ENCODE assay signal across 8 cellular contexts in the genomic region with DNA sequence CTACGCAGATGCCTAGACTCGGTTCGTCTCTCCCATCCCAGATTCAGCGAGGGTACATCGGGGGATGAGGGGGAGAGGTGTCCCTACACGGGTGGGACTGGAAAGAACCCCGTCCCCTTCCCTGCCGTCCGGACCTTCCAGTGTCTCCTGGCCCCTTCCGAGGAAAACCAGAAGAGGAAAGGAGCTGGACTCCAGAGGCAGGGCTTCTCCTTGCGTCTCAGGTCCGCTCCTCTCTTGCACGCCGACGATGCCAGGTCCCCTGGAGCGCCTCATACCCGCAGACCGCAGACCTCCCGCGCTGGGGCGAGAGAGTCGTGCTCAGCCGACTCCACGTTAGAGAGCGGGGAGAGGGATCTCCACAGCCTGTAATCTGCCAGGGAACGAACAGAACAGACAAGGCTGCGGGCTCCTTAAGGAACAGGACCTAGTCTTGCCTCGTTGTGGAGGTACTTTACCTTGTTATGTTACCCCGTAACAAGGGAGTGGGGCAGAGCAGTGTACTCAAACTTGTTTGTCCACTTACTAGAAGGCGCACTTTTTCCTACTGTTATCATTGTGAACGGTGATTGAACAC. TPM values are rescaled to one million over a fixed set of nuclear protein-coding genes. Genes with fewer than 3 reads are reported as not detected.
DNase-seq lines count a peak whose midpoint lies in the region; ATAC-seq and TF ChIP-seq lines count a peak whose summit lies in the region.

No MANE protein-coding gene starts in this region.

- no peaks in the 10 kb centered on the region for H3K9me3 Mint-ChIP-seq in activated CD8-positive, alpha-beta T cell treated with anti-CD3 and anti-CD28 coated beads, Interleukin-2, amount 10 ng/mL, durations not matched to agents 7 days and 5 days (ENCODE audit: insufficient read depth)
- H3K9me3 Mint-ChIP-seq in naive B cell: no peaks in the 10 kb centered on the region

- CTCF ChIA-PET in activated CD8-positive, alpha-beta T cell treated with anti-CD3 and anti-CD28 coated beads, Interleukin-2, amount 10 ng/mL, durations not matched to agents 7 days and 5 days (lab: Charles Lee): interaction anchor here (1.0 to 25.1 kb wide), 4 partner anchors 11 to 50 kb away, joined by 3 to 432 read pairs (median 10); no protein-coding TSS in a partner anchor

- H3K4me3 ChIP-seq in epithelial cell of proximal tubule (ENCODE audit: low read depth, low read length): peak overlapping the region; percentile 80

- H3K4me1 Mint-ChIP-seq in activated CD8-positive, alpha-beta T cell treated with anti-CD3 and anti-CD28 coated beads, Interleukin-2, amount 10 ng/mL, durations not matched to agents 7 days and 5 days (ENCODE audit: low read depth): peaks cover 26% of the 10 kb centered on the region
- H3K4me1 Mint-ChIP-seq in naive B cell: peaks cover 33 to 34% (median 33%) of the 10 kb centered on the region in 3 donors

- TF ChIP-seq CTCF in epithelial cell of proximal tubule (conservative IDR thresholded peaks at IDR 0.05; ENCODE audit: low read depth, low read length): no peak

- DNase-seq in SIG-M5 treated with dmso at 0.1 percent for 504 hours (lab: John Stamatoyannopoulos, UW; ENCODE audit: unreplicated experiment) (peak; percentile 79), SIG-M5 (lab: John Stamatoyannopoulos, UW) (no peak), NCI-H460 (ENCODE audit: extremely low read depth, low read depth) (peak; percentile 60), epithelial cell of proximal tubule (ENCODE audit: low read depth) (peak; percentile 16), naive B cell (peak; percentile 40), substantia nigra (lab: John Stamatoyannopoulos, UW) (peak in 8 of 49 donors; percentile 35 to 77 (median 56))
- DNase-seq in activated CD8-positive, alpha-beta T cell treated with anti-CD3 and anti-CD28 coated beads, Interleukin-2, amount 10 ng/mL, durations not matched to agents 7 days and 5 days: peak; percentile 72

- H3K27ac ChIP-seq in substantia nigra (ENCODE audit: low read depth, low read length, poor library complexity, severe bottlenecking): peak overlapping the region; percentile 59

- H3K27ac Mint-ChIP-seq in activated CD8-positive, alpha-beta T cell treated with anti-CD3 and anti-CD28 coated beads, Interleukin-2, amount 10 ng/mL, durations not matched to agents 7 days and 5 days: peak overlapping the region; percentile 77
- H3K27ac Mint-ChIP-seq in naive B cell: peak overlapping the region; percentile 42 to 90 (median 81)

- H3K36me3 Mint-ChIP-seq in activated CD8-positive, alpha-beta T cell treated with anti-CD3 and anti-CD28 coated beads, Interleukin-2, amount 10 ng/mL, durations not matched to agents 7 days and 5 days (ENCODE audit: low read depth): peaks cover 2% of the 10 kb centered on the region
- no peaks in the 10 kb centered on the region for H3K36me3 Mint-ChIP-seq in naive B cell

- H3K27me3 Mint-ChIP-seq in activated CD8-positive, alpha-beta T cell treated with anti-CD3 and anti-CD28 coated beads, Interleukin-2, amount 10 ng/mL, durations not matched to agents 7 days and 5 days (ENCODE audit: low read depth): peaks cover 24% of the 10 kb centered on the region
- no peaks in the 10 kb centered on the region for H3K27me3 Mint-ChIP-seq in naive B cell

- POLR2A ChIA-PET in activated CD8-positive, alpha-beta T cell treated with anti-CD3 and anti-CD28 coated beads, Interleukin-2, amount 10 ng/mL, durations not matched to agents 7 days and 5 days (lab: Charles Lee): no interaction called here

- ATAC-seq in HG02938 (IDR thresholded peaks at IDR 0.05; ENCODE audit: unreplicated experiment): peak; percentile 9
- peak; percentile 48 for ATAC-seq in activated CD8-positive, alpha-beta T cell treated with anti-CD3 and anti-CD28 coated beads, Interleukin-2, amount 10 ng/mL, durations not matched to agents 7 days and 5 days
- peak; percentile 23 to 29 for ATAC-seq in naive B cell (ENCODE audit: low read depth in 2 of 2)

- peak overlapping the region; percentile 88 for H3K4me3 Mint-ChIP-seq in activated CD8-positive, alpha-beta T cell treated with anti-CD3 and anti-CD28 coated beads, Interleukin-2, amount 10 ng/mL, durations not matched to agents 7 days and 5 days
- H3K4me3 Mint-ChIP-seq in naive B cell: peak overlapping the region; percentile 85 to 96 (median 92)

RNA-seq across cellular contexts. Expression of gene IMPDH1, which starts 0.4 kb away (rescaled TPM):
- total RNA-seq in NCI-H460 (2014; rRNA removed; shearing (Covaris generic)): 84.5 and 88.9 TPM in 2 replicates
- 164 and 169 TPM in 2 replicates for polyA plus RNA-seq in NCI-H460 (2014; cell fraction: nucleus; rRNA removed)
- total RNA-seq in activated CD8-positive, alpha-beta T cell treated with anti-CD3 and anti-CD28 coated beads, Interleukin-2, amount 10 ng/mL, durations not matched to agents 7 days and 5 days: 10 to 100 TPM; 75.3 to 80.8 TPM
- total RNA-seq in epithelial cell of proximal tubule: 64.3 and 89.3 TPM in 2 replicates
- 10 to 100 TPM; 24.6 to 39.6 (median 26.8) TPM for polyA plus RNA-seq in naive B cell (ENCODE audit: low read depth in 6 of 6)

RNA-seq across cellular contexts. Expression of gene HILPDA, which starts 45.5 kb away (rescaled TPM):
- total RNA-seq in NCI-H460 (2014; rRNA removed; shearing (Covaris generic)): 16.1 and 21.6 TPM in 2 replicates
- polyA plus RNA-seq in NCI-H460 (2014; cell fraction: nucleus; rRNA removed): 21.8 and 27.7 TPM in 2 replicates
- 10 to 100 TPM; 24.1 to 26.2 TPM for total RNA-seq in activated CD8-positive, alpha-beta T cell treated with anti-CD3 and anti-CD28 coated beads, Interleukin-2, amount 10 ng/mL, durations not matched to agents 7 days and 5 days
- 21.6 and 33.7 TPM in 2 replicates for total RNA-seq in epithelial cell of proximal tubule
- 10 to 100 TPM; 11.2 to 20.3 (median 13.1) TPM for polyA plus RNA-seq in naive B cell (ENCODE audit: low read depth in 6 of 6)

RNA-seq across cellular contexts. Expression of gene PRRT4, which starts 48.7 kb away (rescaled TPM):
- total RNA-seq in NCI-H460 (2014; rRNA removed; shearing (Covaris generic)): 0.27 and 0.38 TPM in 2 replicates
- polyA plus RNA-seq in NCI-H460 (2014; cell fraction: nucleus; rRNA removed): 3.5 and 3.8 TPM in 2 replicates
- total RNA-seq in activated CD8-positive, alpha-beta T cell treated with anti-CD3 and anti-CD28 coated beads, Interleukin-2, amount 10 ng/mL, durations not matched to agents 7 days and 5 days: under 1 TPM in 1 of 2 experiments, not detected in 1; 0.16 TPM
- total RNA-seq in epithelial cell of proximal tubule: 1.3 TPM in 1 of 2 replicates, not detected in the other
- not detected for polyA plus RNA-seq in naive B cell (ENCODE audit: low read depth in 6 of 6)
